ENCODE assay signal across 8 cellular contexts in genomic region chr15:86743283-86743903, GRCh38.
DNase-seq lines count a peak whose midpoint lies in the region; ATAC-seq and TF ChIP-seq lines count a peak whose summit lies in the region.

No MANE protein-coding gene starts in this region.

- no peak overlapping the region for H3K4me3 ChIP-seq in OCI-LY7 (ENCODE audit: low read depth, low read length, poor library complexity, severe bottlenecking)
- H3K4me3 ChIP-seq in coronary artery = no peak overlapping the region

- CTCF ChIA-PET in OCI-LY7 (lab: Charles Lee; ENCODE audit: unreplicated experiment) = no interaction called here

- no peaks in the 10 kb centered on the region for H3K9me3 ChIP-seq in OCI-LY7 (ENCODE audit: low read length)

- no peaks in the 10 kb centered on the region for H3K9me2 ChIP-seq in OCI-LY7 (ENCODE audit: insufficient read depth, low read length)

- peak; percentile 80 for TF ChIP-seq CTCF in OCI-LY7 (conservative IDR thresholded peaks at IDR 0.05; ENCODE audit: low read length)
- TF ChIP-seq CTCF in coronary artery (IDR thresholded peaks at IDR 0.05) = no peak

- H3K4me1 ChIP-seq in OCI-LY7 (ENCODE audit: insufficient read depth, low read length, poor library complexity, severe bottlenecking) = no peaks in the 10 kb centered on the region

- H2AFZ ChIP-seq in OCI-LY7 (ENCODE audit: low read length) = no peak overlapping the region

- no peaks in the 10 kb centered on the region for H4K20me1 ChIP-seq in OCI-LY7 (ENCODE audit: insufficient read depth, low read length)

- H3K27ac Mint-ChIP-seq in activated T-helper 2 cell treated with anti-CD3 and anti-CD28 coated beads, Interferon-gamma antibody, Interleukin-2, Interleukin-4, amounts not matched to agents 10 μg/mL and 5 μg/mL and 100 μg/mL, durations not matched to agents 14 hours and 24 hours and 36 hours = no peak overlapping the region

- no peaks in the 10 kb centered on the region for H3K27me3 Mint-ChIP-seq in activated T-helper 2 cell treated with anti-CD3 and anti-CD28 coated beads, Interferon-gamma antibody, Interleukin-2, Interleukin-4, amounts not matched to agents 10 μg/mL and 5 μg/mL and 100 μg/mL, durations not matched to agents 14 hours and 24 hours and 36 hours (ENCODE audit: low read depth)

- H3K36me3 ChIP-seq in OCI-LY7 (ENCODE audit: insufficient read depth, low read length) = no peaks in the 10 kb centered on the region

- H3K4me1 Mint-ChIP-seq in activated T-helper 2 cell treated with anti-CD3 and anti-CD28 coated beads, Interferon-gamma antibody, Interleukin-2, Interleukin-4, amounts not matched to agents 10 μg/mL and 5 μg/mL and 100 μg/mL, durations not matched to agents 14 hours and 24 hours and 36 hours (ENCODE audit: low read depth) = peaks cover 15% of the 10 kb centered on the region

- H3K9me3 Mint-ChIP-seq in activated T-helper 2 cell treated with anti-CD3 and anti-CD28 coated beads, Interferon-gamma antibody, Interleukin-2, Interleukin-4, amounts not matched to agents 10 μg/mL and 5 μg/mL and 100 μg/mL, durations not matched to agents 14 hours and 24 hours and 36 hours = peaks cover 3% of the 10 kb centered on the region

- intact Hi-C loops in OCI-LY7 (cut with micrococcal nuclease; ENCODE audit: unreplicated experiment) = loop anchor here (5.0 to 10.0 kb wide), 2 partner anchors 511 to 889 kb away; no protein-coding TSS in a partner anchor
- intact Hi-C loops in activated T-helper 2 cell treated with anti-CD3 and anti-CD28 coated beads, Interferon-gamma antibody, Interleukin-2, Interleukin-4, amounts not matched to agents 10 μg/mL and 5 μg/mL and 100 μg/mL, durations not matched to agents 14 hours and 24 hours and 36 hours (cut with micrococcal nuclease) = loop anchor here (1.0 to 5.0 kb wide), 2 partner anchors 51 to 119 kb away; no protein-coding TSS in a partner anchor

- H3K27ac ChIP-seq in OCI-LY7 (ENCODE audit: low read depth, low read length, poor library complexity, severe bottlenecking) (no peak overlapping the region), coronary artery (no peak overlapping the region)

- no TSS peak for BruUV-seq in OCI-LY7 (replicated peaks; lab: Mats Ljungman, UMichigan)

- H3K36me3 Mint-ChIP-seq in activated T-helper 2 cell treated with anti-CD3 and anti-CD28 coated beads, Interferon-gamma antibody, Interleukin-2, Interleukin-4, amounts not matched to agents 10 μg/mL and 5 μg/mL and 100 μg/mL, durations not matched to agents 14 hours and 24 hours and 36 hours (ENCODE audit: low read depth) = peaks cover 2% of the 10 kb centered on the region

- no peak overlapping the region for H3K4me2 ChIP-seq in OCI-LY7 (ENCODE audit: low read length)

- no peaks in the 10 kb centered on the region for H3K79me2 ChIP-seq in OCI-LY7 (ENCODE audit: insufficient read depth, low read depth, low read length)

- ATAC-seq in GM18867 (IDR thresholded peaks at IDR 0.05; ENCODE audit: unreplicated experiment) = peak; percentile 43

- POLR2A ChIA-PET in OCI-LY7 (lab: Charles Lee) = no interaction called here

- H3K4me3 Mint-ChIP-seq in activated T-helper 2 cell treated with anti-CD3 and anti-CD28 coated beads, Interferon-gamma antibody, Interleukin-2, Interleukin-4, amounts not matched to agents 10 μg/mL and 5 μg/mL and 100 μg/mL, durations not matched to agents 14 hours and 24 hours and 36 hours (ENCODE audit: low read depth) = no peak overlapping the region

- peak; percentile 18 for DNase-seq in OCI-LY7 (ENCODE audit: low spot score)
- peak; percentile 38 for DNase-seq in activated T-helper 2 cell treated with anti-CD3 and anti-CD28 coated beads, Interferon-gamma antibody, Interleukin-2, Interleukin-4, amounts not matched to agents 10 μg/mL and 5 μg/mL and 100 μg/mL, durations not matched to agents 14 hours and 24 hours and 36 hours (ENCODE audit: low spot score)
- peak; percentile 79 for DNase-seq in islet precursor cell
- DNase-seq in stimulated activated CD8-positive, alpha-beta memory T cell treated with anti-CD3 and anti-CD28 coated beads, Interleukin-2, amount 100 ng/mL, for 48 hours (ENCODE audit: low read depth in 2 of 2) = peak; percentile 47 to 61
- no peak for DNase-seq in NOMO-1 treated with dmso at 0.1 percent for 144 hours (lab: John Stamatoyannopoulos, UW; ENCODE audit: unreplicated experiment)
- DNase-seq in dedifferentiated amniotic fluid mesenchymal stem cell (ENCODE audit: extremely low spot score) = no peak
- no peak for DNase-seq in coronary artery (ENCODE audit: low spot score)

Comparison
In these comparisons a context has a peak if more than half of its experiments do, and no peak if none do; other contexts are left out.
1. DNase-seq: peak in OCI-LY7 (single experiment), activated T-helper 2 cell treated with anti-CD3 and anti-CD28 coated beads, Interferon-gamma antibody, Interleukin-2, Interleukin-4, amounts not matched to agents 10 μg/mL and 5 μg/mL and 100 μg/mL, durations not matched to agents 14 hours and 24 hours and 36 hours (single experiment), islet precursor cell (single experiment) and stimulated activated CD8-positive, alpha-beta memory T cell treated with anti-CD3 and anti-CD28 coated beads, Interleukin-2, amount 100 ng/mL, for 48 hours (2 of 2); none in NOMO-1 treated with dmso at 0.1 percent for 144 hours (single experiment), dedifferentiated amniotic fluid mesenchymal stem cell (single experiment) and coronary artery (single experiment).